ENCODE assay signal across 12 cellular contexts in genomic region chr5:143206194-143207053, GRCh38.
DNase-seq lines count a peak whose midpoint lies in the region; ATAC-seq, FAIRE-seq and TF ChIP-seq lines count a peak whose summit lies in the region.
"Had no signal": no experiment of that assay in that cellular context is flagged by ENCODE, and none has a peak within 500 bp of the region (broad histone marks: within the 10 kb centered on the region; RNA-seq: fewer than 3 reads in every experiment).

No MANE protein-coding gene starts in this region.

- H3K27me3 ChIP-seq in osteoblast (ENCODE audit: insufficient read depth, low read length), result no peaks in the 10 kb centered on the region
- H3K27me3 ChIP-seq: ovary had no signal

- H3K4me1 Mint-ChIP-seq in IgD-negative memory B cell (peaks cover 8 to 14% (median 11%) of the 10 kb centered on the region in 3 donors), endothelial cell (ENCODE audit: unreplicated experiment) (peaks cover under 1% of the 10 kb centered on the region)

- H3K27ac Mint-ChIP-seq in IgD-negative memory B cell (no peak overlapping the region), endothelial cell (ENCODE audit: unreplicated experiment) (no peak overlapping the region)
- H3K27ac Mint-ChIP-seq: activated CD4-positive, alpha-beta T cell treated with anti-CD3 and anti-CD28 coated beads, Interleukin-2, amount 10 ng/mL, durations not matched to agents 7 days and 5 days had no signal

- DNase-seq in NCI-H2171 treated with DMSO at 0.1 percent for 48 hours (lab: John Stamatoyannopoulos, UW), result peak; percentile 46
- DNase-seq in NCI-H2171 (lab: John Stamatoyannopoulos, UW), result no peak
- DNase-seq in osteoblast (ENCODE audit: insufficient read length, low spot score, missing footprints), result no peak
- DNase-seq in urothelium cell line (ENCODE audit: low spot score), result no peak
- DNase-seq in endothelial cell (ENCODE audit: low spot score), result no peak
- no peak for DNase-seq in activated naive CD4-positive, alpha-beta T cell treated with anti-CD3 and anti-CD28 coated beads, Interleukin-2, amount 50 U/mL, for 16 hours
- DNase-seq: activated CD4-positive, alpha-beta T cell treated with anti-CD3 and anti-CD28 coated beads, Interleukin-2, amount 10 ng/mL, durations not matched to agents 7 days and 5 days; cerebellar nuclear complex; ovary had no signal

- H3K4me2 ChIP-seq in osteoblast (ENCODE audit: insufficient read depth, low read length), result no peak overlapping the region

- TF ChIP-seq CTCF in osteoblast (IDR thresholded peaks at IDR 0.05; ENCODE audit: extremely low read depth, low read depth, low read length) (no peak), endothelial cell (IDR thresholded peaks at IDR 0.05; ENCODE audit: unreplicated experiment) (no peak)

- peaks cover 45% of the 10 kb centered on the region for H3K4me1 ChIP-seq in osteoblast (ENCODE audit: insufficient read depth, low read length)

- H2AFZ ChIP-seq in osteoblast (ENCODE audit: low read length), result no peak overlapping the region

- H4K20me1 ChIP-seq in osteoblast (ENCODE audit: insufficient read depth, low read length), result no peaks in the 10 kb centered on the region

- H3K4me3 ChIP-seq in osteoblast (ENCODE audit: insufficient read depth, low read length), result no peak overlapping the region
- H3K4me3 ChIP-seq: ovary had no signal

- H3K36me3 Mint-ChIP-seq in IgD-negative memory B cell (no peaks in the 10 kb centered on the region), endothelial cell (ENCODE audit: low read depth, unreplicated experiment) (peaks cover 15% of the 10 kb centered on the region)

- ATAC-seq in GM21717 (IDR thresholded peaks at IDR 0.05; ENCODE audit: unreplicated experiment), result peak; percentile 61

- H3K27me3 Mint-ChIP-seq in IgD-negative memory B cell (peaks cover 5% of the 10 kb centered on the region), endothelial cell (ENCODE audit: unreplicated experiment) (peaks cover 2% of the 10 kb centered on the region)
- H3K27me3 Mint-ChIP-seq: activated CD4-positive, alpha-beta T cell treated with anti-CD3 and anti-CD28 coated beads, Interleukin-2, amount 10 ng/mL, durations not matched to agents 7 days and 5 days had no signal

- H3K9me3 Mint-ChIP-seq in IgD-negative memory B cell (peaks cover 0 to 2% (median 2%) of the 10 kb centered on the region in 3 donors), endothelial cell (ENCODE audit: unreplicated experiment) (no peaks in the 10 kb centered on the region)

- H3K9me3 ChIP-seq in osteoblast (ENCODE audit: low read depth, low read length), result no peaks in the 10 kb centered on the region
- H3K9me3 ChIP-seq: ovary had no signal

- H3K79me2 ChIP-seq in osteoblast (ENCODE audit: insufficient read depth, low read length), result no peaks in the 10 kb centered on the region

- H3K4me3 Mint-ChIP-seq in IgD-negative memory B cell (peak overlapping the region in 3 of 4 donors; percentile 49 to 78 (median 77)), endothelial cell (ENCODE audit: unreplicated experiment) (no peak overlapping the region)
- H3K4me3 Mint-ChIP-seq: activated CD4-positive, alpha-beta T cell treated with anti-CD3 and anti-CD28 coated beads, Interleukin-2, amount 10 ng/mL, durations not matched to agents 7 days and 5 days had no signal

- peak overlapping the region; percentile 93 for H3K27ac ChIP-seq in osteoblast (ENCODE audit: low read depth, low read length)
- H3K27ac ChIP-seq: ovary had no signal

- H3K36me3 ChIP-seq in osteoblast (ENCODE audit: insufficient read depth, low read length), result no peaks in the 10 kb centered on the region
- H3K36me3 ChIP-seq: ovary had no signal

- FAIRE-seq in urothelium cell line (lab: Jason Lieb, UNC), result no peak
- FAIRE-seq: A204.1 had no signal
